18 cellular contexts compared by ENCODE assay signal in genomic region chr2:240383871-240384700, GRCh38.
"Had no signal": no experiment of that assay in that cellular context is flagged by ENCODE, and none has a peak within 500 bp of the region (broad histone marks: within the 10 kb centered on the region; RNA-seq: fewer than 3 reads in every experiment).

No MANE protein-coding gene starts in this region.

- H3K36me3 Mint-ChIP-seq: activated CD4-positive, alpha-beta memory T cell treated with anti-CD3 and anti-CD28 coated beads for 36 hours; activated naive CD8-positive, alpha-beta T cell treated with anti-CD3 and anti-CD28 coated beads, Interleukin-2, amount 10 ng/mL, durations not matched to agents 7 days and 5 days; stimulated activated memory B cell treated with anti-CD40 and anti-IgM and Interleukin-4, amounts not matched to agents 10 μg/mL and 1 μg/mL and 100 μg/mL, for 72 hours; T-cell had no signal

- H3K4me1 ChIP-seq: pancreas had no signal

- FAIRE-seq: pancreas had no signal

- ATAC-seq: mucosa of descending colon; pancreas; stimulated activated memory B cell treated with anti-CD40 and anti-IgM and Interleukin-4, amounts not matched to agents 10 μg/mL and 1 μg/mL and 100 μg/mL, for 72 hours; T-cell had no signal

- H3K36me3 ChIP-seq: ascending aorta, pancreas, transverse colon had no signal

- H3K9me3 ChIP-seq: ascending aorta, mucosa of descending colon, pancreas, transverse colon had no signal

- H3K27ac Mint-ChIP-seq: activated CD4-positive, alpha-beta memory T cell treated with anti-CD3 and anti-CD28 coated beads for 36 hours; activated naive CD8-positive, alpha-beta T cell treated with anti-CD3 and anti-CD28 coated beads, Interleukin-2, amount 10 ng/mL, durations not matched to agents 7 days and 5 days; stimulated activated memory B cell treated with anti-CD40 and anti-IgM and Interleukin-4, amounts not matched to agents 10 μg/mL and 1 μg/mL and 100 μg/mL, for 72 hours had no signal

- H3K27me3 ChIP-seq: ascending aorta, pancreas, transverse colon had no signal

- H3K4me3 ChIP-seq: ascending aorta, coronary artery, mucosa of descending colon, pancreas, skin epidermis, transverse colon had no signal

- DNase-seq: activated CD4-positive, alpha-beta memory T cell treated with anti-CD3 and anti-CD28 coated beads for 36 hours; activated CD4-positive, alpha-beta T cell treated with anti-CD3 and anti-CD28 coated beads for 1 hour; activated gamma-delta T cell treated with Interleukin-2 at 50 U/mL for 16 hours; activated naive CD8-positive, alpha-beta T cell treated with anti-CD3 and anti-CD28 coated beads, Interleukin-2, amount 10 ng/mL, durations not matched to agents 7 days and 5 days; activated T-cell treated with anti-CD3 and anti-CD28 coated beads, Interleukin-2, amount 50 U/mL, for 48 hours; effector CD8-positive, alpha-beta T cell; hypothalamus; retina; T-cell; T1000; transverse colon had no signal

- H3K27ac ChIP-seq: ascending aorta, coronary artery, pancreas, skin epidermis, transverse colon had no signal

- H3K9me3 Mint-ChIP-seq: activated naive CD8-positive, alpha-beta T cell treated with anti-CD3 and anti-CD28 coated beads, Interleukin-2, amount 10 ng/mL, durations not matched to agents 7 days and 5 days; stimulated activated memory B cell treated with anti-CD40 and anti-IgM and Interleukin-4, amounts not matched to agents 10 μg/mL and 1 μg/mL and 100 μg/mL, for 72 hours; T-cell had no signal

- H3K4me3 Mint-ChIP-seq: activated CD4-positive, alpha-beta memory T cell treated with anti-CD3 and anti-CD28 coated beads for 36 hours; activated naive CD8-positive, alpha-beta T cell treated with anti-CD3 and anti-CD28 coated beads, Interleukin-2, amount 10 ng/mL, durations not matched to agents 7 days and 5 days; nephron; stimulated activated memory B cell treated with anti-CD40 and anti-IgM and Interleukin-4, amounts not matched to agents 10 μg/mL and 1 μg/mL and 100 μg/mL, for 72 hours; T-cell had no signal

- H3K4me1 Mint-ChIP-seq: activated naive CD8-positive, alpha-beta T cell treated with anti-CD3 and anti-CD28 coated beads, Interleukin-2, amount 10 ng/mL, durations not matched to agents 7 days and 5 days; stimulated activated memory B cell treated with anti-CD40 and anti-IgM and Interleukin-4, amounts not matched to agents 10 μg/mL and 1 μg/mL and 100 μg/mL, for 72 hours; T-cell had no signal
